In the genomic region with DNA sequence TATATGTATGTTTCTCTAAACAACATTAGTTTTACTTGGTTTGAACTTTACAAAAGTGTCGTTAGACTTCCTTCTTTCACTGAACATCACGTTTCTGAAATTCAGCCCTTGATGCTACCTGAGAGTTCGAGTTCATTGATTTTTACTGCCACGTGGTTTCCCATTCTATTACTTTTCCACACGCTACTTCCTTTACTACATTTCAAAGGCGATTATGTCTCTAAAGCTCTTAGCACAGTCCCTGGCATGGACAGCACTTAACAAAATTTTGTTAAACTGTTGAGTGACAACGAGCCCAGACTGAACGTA, we compare ENCODE assay signal across 8 cellular contexts. TPM values are rescaled to one million over a fixed set of nuclear protein-coding genes. Genes with fewer than 3 reads are reported as not detected.
DNase-seq lines count a peak whose midpoint lies in the region; ATAC-seq and TF ChIP-seq lines count a peak whose summit lies in the region.

No MANE protein-coding gene starts in this region.

- in situ Hi-C loops in KBM-7 (cut with MboI; ENCODE audit: low pct_unique_long_range_greater_than_20kb, low sequenced_read_pairs), result no loop called here

- H3K36me3 Mint-ChIP-seq in GM23338 (ENCODE audit: low read depth), result no peaks in the 10 kb centered on the region
- no peaks in the 10 kb centered on the region for H3K36me3 Mint-ChIP-seq in activated T-helper 17 cell treated with anti-CD3 and anti-CD28 coated beads, Interleukin-2, amount 50 U/mL, for 72 hours (ENCODE audit: low read depth)

- peak overlapping the region; percentile 99 for H2AFZ ChIP-seq in GM23338

- peak overlapping the region; percentile 91 for H3K4me2 ChIP-seq in GM23338

- H3F3A ChIP-seq in GM23338 (replicated peaks; ENCODE audit: low read depth), result peaks cover 4% of the 10 kb centered on the region; the same call in 1 of the 2 replicates

- no peaks in the 10 kb centered on the region; the same call in 2 of the 3 replicates for H3K9me3 Mint-ChIP-seq in GM23338
- no peaks in the 10 kb centered on the region for H3K9me3 Mint-ChIP-seq in activated T-helper 17 cell treated with anti-CD3 and anti-CD28 coated beads, Interleukin-2, amount 50 U/mL, for 72 hours

- H3K4me1 Mint-ChIP-seq in GM23338, result peaks cover 15% of the 10 kb centered on the region; the same call in 2 of the 3 replicates
- H3K4me1 Mint-ChIP-seq in activated T-helper 17 cell treated with anti-CD3 and anti-CD28 coated beads, Interleukin-2, amount 50 U/mL, for 72 hours, result peaks cover 29% of the 10 kb centered on the region

- H3K36me3 ChIP-seq in GM23338 (ENCODE audit: insufficient read depth), result no peaks in the 10 kb centered on the region
- no peaks in the 10 kb centered on the region for H3K36me3 ChIP-seq in mesodermal cell (ENCODE audit: control insufficient read depth, insufficient read depth, low read length)

- ATAC-seq in GM23338, result no peak
- ATAC-seq in activated T-helper 17 cell treated with anti-CD3 and anti-CD28 coated beads, Interleukin-2, amount 50 U/mL, for 72 hours (replicated peaks), result no peak
- ATAC-seq in HG02588 (IDR thresholded peaks at IDR 0.05; ENCODE audit: unreplicated experiment), result no peak

- no peaks in the 10 kb centered on the region for H3K9me2 ChIP-seq in GM23338 (ENCODE audit: insufficient read depth)

- H3K9me3 ChIP-seq in mesodermal cell (ENCODE audit: control insufficient read depth, low read length), result no peaks in the 10 kb centered on the region

- H3K4me3 ChIP-seq in AG10803 (ENCODE audit: low read length) (peak overlapping the region; percentile 34), GM23338 (peak overlapping the region; percentile 57), mesodermal cell (ENCODE audit: extremely low read depth, insufficient read depth, low read length, poor library complexity, severe bottlenecking) (peak overlapping the region; percentile 77)

- no peaks in the 10 kb centered on the region for H3K27me3 ChIP-seq in GM23338 (ENCODE audit: insufficient read depth)

- H3K27ac ChIP-seq in GM23338 (ENCODE audit: low read depth) (no peak overlapping the region), mesodermal cell (ENCODE audit: low read depth, low read length, severe bottlenecking) (no peak overlapping the region)

- H3K27me3 Mint-ChIP-seq in GM23338 (ENCODE audit: insufficient read depth, low read depth, poor library complexity), result peaks cover 7% of the 10 kb centered on the region
- H3K27me3 Mint-ChIP-seq in activated T-helper 17 cell treated with anti-CD3 and anti-CD28 coated beads, Interleukin-2, amount 50 U/mL, for 72 hours, result no peaks in the 10 kb centered on the region

- TF ChIP-seq CTCF in AG10803 (conservative IDR thresholded peaks at IDR 0.05; ENCODE audit: low read length) (no peak), GM23338 (conservative IDR thresholded peaks at IDR 0.05; ENCODE audit: low read depth in 2 of 2) (no peak)

- peak overlapping the region; percentile 98 for H3K4me3 Mint-ChIP-seq in GM23338
- H3K4me3 Mint-ChIP-seq in activated T-helper 17 cell treated with anti-CD3 and anti-CD28 coated beads, Interleukin-2, amount 50 U/mL, for 72 hours, result peak overlapping the region; percentile 93

- H3K79me2 ChIP-seq in GM23338 (replicated peaks; ENCODE audit: insufficient read depth), result 0 out of 2 replicates have a peak, but pooled peaks cover 3% of the 10 kb centered on the region

- H3K27ac Mint-ChIP-seq in GM23338, result peak overlapping the region; percentile 74; the same call in 1 of the 2 replicates
- H3K27ac Mint-ChIP-seq in activated T-helper 17 cell treated with anti-CD3 and anti-CD28 coated beads, Interleukin-2, amount 50 U/mL, for 72 hours, result peak overlapping the region; percentile 91

- no peaks in the 10 kb centered on the region for H4K20me1 ChIP-seq in GM23338 (replicated peaks; ENCODE audit: insufficient read depth)

- 31 to 49% methylated on average over 6 to 8 of the region's 8 CpGs for WGBS in mesodermal cell (ENCODE audit: insufficient coverage in 2 of 2), 2 experiments

- DNase-seq in AG10803 (ENCODE audit: low read depth), result no peak
- no peak for DNase-seq in GM23338 (ENCODE audit: low spot score)
- DNase-seq in KBM-7, result no peak
- DNase-seq in activated gamma-delta T cell treated with Interleukin-2 at 50 U/mL for 16 hours, result no peak
- no peak for DNase-seq in activated CD4-positive, alpha-beta T cell treated with anti-CD3 and anti-CD28 coated beads for 4 hours

- H3K4me1 ChIP-seq in GM23338 (ENCODE audit: insufficient read depth) (peaks cover 3% of the 10 kb centered on the region; the same call in 1 of the 2 replicates), mesodermal cell (ENCODE audit: control insufficient read depth, insufficient read depth, low read length, poor library complexity, severe bottlenecking) (no peaks in the 10 kb centered on the region)

TF ChIP-seq in GM23338, 12 proteins besides CTCF, POLR2A, EP300 and RAD21 (continues in another document):
- TF ChIP-seq, protein P1, sequence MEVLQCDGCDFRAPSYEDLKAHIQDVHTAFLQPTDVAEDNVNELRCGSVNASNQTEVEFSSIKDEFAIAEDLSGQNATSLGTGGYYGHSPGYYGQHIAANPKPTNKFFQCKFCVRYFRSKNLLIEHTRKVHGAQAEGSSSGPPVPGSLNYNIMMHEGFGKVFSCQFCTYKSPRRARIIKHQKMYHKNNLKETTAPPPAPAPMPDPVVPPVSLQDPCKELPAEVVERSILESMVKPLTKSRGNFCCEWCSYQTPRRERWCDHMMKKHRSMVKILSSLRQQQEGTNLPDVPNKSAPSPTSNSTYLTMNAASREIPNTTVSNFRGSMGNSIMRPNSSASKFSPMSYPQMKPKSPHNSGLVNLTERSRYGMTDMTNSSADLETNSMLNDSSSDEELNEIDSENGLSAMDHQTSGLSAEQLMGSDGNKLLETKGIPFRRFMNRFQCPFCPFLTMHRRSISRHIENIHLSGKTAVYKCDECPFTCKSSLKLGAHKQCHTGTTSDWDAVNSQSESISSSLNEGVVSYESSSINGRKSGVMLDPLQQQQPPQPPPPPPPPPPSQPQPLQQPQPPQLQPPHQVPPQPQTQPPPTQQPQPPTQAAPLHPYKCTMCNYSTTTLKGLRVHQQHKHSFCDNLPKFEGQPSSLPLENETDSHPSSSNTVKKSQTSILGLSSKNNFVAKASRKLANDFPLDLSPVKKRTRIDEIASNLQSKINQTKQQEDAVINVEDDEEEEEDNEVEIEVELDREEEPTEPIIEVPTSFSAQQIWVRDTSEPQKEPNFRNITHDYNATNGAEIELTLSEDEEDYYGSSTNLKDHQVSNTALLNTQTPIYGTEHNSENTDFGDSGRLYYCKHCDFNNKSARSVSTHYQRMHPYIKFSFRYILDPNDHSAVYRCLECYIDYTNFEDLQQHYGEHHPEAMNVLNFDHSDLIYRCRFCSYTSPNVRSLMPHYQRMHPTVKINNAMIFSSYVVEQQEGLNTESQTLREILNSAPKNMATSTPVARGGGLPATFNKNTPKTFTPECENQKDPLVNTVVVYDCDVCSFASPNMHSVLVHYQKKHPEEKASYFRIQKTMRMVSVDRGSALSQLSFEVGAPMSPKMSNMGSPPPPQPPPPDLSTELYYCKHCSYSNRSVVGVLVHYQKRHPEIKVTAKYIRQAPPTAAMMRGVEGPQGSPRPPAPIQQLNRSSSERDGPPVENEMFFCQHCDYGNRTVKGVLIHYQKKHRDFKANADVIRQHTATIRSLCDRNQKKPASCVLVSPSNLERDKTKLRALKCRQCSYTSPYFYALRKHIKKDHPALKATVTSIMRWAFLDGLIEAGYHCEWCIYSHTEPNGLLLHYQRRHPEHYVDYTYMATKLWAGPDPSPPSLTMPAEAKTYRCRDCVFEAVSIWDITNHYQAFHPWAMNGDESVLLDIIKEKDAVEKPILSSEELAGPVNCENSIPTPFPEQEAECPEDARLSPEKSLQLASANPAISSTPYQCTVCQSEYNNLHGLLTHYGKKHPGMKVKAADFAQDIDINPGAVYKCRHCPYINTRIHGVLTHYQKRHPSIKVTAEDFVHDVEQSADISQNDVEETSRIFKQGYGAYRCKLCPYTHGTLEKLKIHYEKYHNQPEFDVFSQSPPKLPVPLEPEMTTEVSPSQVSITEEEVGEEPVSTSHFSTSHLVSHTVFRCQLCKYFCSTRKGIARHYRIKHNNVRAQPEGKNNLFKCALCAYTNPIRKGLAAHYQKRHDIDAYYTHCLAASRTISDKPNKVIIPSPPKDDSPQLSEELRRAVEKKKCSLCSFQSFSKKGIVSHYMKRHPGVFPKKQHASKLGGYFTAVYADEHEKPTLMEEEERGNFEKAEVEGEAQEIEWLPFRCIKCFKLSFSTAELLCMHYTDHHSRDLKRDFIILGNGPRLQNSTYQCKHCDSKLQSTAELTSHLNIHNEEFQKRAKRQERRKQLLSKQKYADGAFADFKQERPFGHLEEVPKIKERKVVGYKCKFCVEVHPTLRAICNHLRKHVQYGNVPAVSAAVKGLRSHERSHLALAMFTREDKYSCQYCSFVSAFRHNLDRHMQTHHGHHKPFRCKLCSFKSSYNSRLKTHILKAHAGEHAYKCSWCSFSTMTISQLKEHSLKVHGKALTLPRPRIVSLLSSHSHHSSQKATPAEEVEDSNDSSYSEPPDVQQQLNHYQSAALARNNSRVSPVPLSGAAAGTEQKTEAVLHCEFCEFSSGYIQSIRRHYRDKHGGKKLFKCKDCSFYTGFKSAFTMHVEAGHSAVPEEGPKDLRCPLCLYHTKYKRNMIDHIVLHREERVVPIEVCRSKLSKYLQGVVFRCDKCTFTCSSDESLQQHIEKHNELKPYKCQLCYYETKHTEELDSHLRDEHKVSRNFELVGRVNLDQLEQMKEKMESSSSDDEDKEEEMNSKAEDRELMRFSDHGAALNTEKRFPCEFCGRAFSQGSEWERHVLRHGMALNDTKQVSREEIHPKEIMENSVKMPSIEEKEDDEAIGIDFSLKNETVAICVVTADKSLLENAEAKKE (CRISPR knock-in tag; IDR thresholded peaks at IDR 0.05), result no peak
- TF ChIP-seq ZNF114 (CRISPR knock-in tag; IDR thresholded peaks at IDR 0.05) (no peak), ZNF331 (CRISPR knock-in tag; IDR thresholded peaks at IDR 0.05; ENCODE audit: low read depth) (no peak), NANOG (IDR thresholded peaks at IDR 0.05; ENCODE audit: borderline replicate concordance) (no peak), POLR2AphosphoS5 (IDR thresholded peaks at IDR 0.05; ENCODE audit: low read depth) (no peak), CREB1 (CRISPR knock-in tag; IDR thresholded peaks at IDR 0.05; ENCODE audit: low read depth) (no peak)

RNA-seq across cellular contexts. Expression of gene ARHGAP17, which starts 15.9 kb away (rescaled TPM):
- total RNA-seq in GM23338 (2014; rRNA removed; shearing (Covaris generic)), result 59.0 and 85.5 TPM in 2 replicates
- polyA plus RNA-seq in GM23338 (2016; fragmentation: Nextera tagmentation; extraction: Ambion mirVana), result 40.0 and 40.6 TPM in 2 replicates
- 10 to 100 TPM; 47.7 to 73.8 TPM for total RNA-seq in activated T-helper 17 cell treated with anti-CD3 and anti-CD28 coated beads, Interleukin-2, amount 50 U/mL, for 72 hours
- 56.0 TPM for polyA plus RNA-seq in mesodermal cell (2013, experiment 1 of 2)
- polyA plus RNA-seq in mesodermal cell (2013, experiment 2 of 2), result 50.6 TPM
